7 cellular contexts compared by ENCODE assay signal in the genomic region with DNA sequence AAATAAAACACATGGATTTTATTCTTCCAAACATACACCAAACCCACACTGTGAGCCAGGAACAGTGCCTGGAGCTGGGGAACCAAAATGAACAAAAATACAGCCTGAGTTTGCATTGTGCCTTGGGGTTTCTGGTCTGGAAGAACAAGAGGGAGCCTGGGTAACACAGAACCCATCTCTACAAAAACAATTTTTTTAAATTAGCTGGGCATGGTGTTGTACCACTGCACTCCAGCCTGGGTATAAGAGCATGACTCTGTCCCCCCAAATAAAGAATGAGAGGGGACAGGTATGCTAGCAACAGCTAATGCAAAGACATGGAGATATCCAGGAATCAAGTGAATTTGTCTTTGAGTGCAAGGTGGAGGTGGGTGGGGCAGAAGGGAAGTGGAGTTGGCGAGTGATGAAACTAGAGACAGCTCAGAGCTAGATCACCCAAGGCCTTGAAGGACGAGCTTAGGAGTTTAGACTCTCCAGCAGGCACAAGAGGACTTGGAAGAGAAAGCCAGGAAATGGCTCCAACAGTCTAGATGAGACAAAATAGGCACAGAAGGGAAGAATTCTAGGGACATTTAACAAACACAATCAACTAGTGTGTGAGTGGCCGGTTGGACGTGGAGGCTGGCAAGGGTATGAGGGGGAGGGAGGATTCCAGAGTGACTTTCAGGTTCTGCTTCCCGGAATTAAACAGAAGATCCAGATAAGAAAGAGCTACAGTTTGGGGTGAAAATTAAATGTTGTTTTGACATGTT. TPM values are rescaled to one million over a fixed set of nuclear protein-coding genes. Genes with fewer than 3 reads are reported as not detected.
A peak's percentile ranks its signal among the peaks of the same experiment; 100 is the strongest.
DNase-seq lines count a peak whose midpoint lies in the region; ATAC-seq and TF ChIP-seq lines count a peak whose summit lies in the region.

No MANE protein-coding gene starts in this region.

- peak overlapping the region; percentile 84 for H3K27ac ChIP-seq in stomach smooth muscle (ENCODE audit: low read length)

- intact Hi-C loops in activated CD4-positive, alpha-beta memory T cell treated with anti-CD3 and anti-CD28 coated beads for 36 hours (cut with micrococcal nuclease) = loop anchor here (1.0 to 2.0 kb wide), 2 partner anchors 12 to 63 kb away; no protein-coding TSS in a partner anchor

- H3K9me3 ChIP-seq in stomach smooth muscle (ENCODE audit: control insufficient read depth in 2 of 2, low read length in 2 of 2) = no peaks in the 10 kb centered on the region

- no peak for TF ChIP-seq CTCF in foreskin fibroblast (IDR thresholded peaks at IDR 0.05; ENCODE audit: low read depth, low read length)

- peak overlapping the region; percentile 96 for H3K27ac Mint-ChIP-seq in activated CD4-positive, alpha-beta memory T cell treated with anti-CD3 and anti-CD28 coated beads for 36 hours

- peaks cover 25% of the 10 kb centered on the region for H3K4me1 ChIP-seq in stomach smooth muscle (ENCODE audit: control insufficient read depth, insufficient read depth, low read length)

- H3K9me3 Mint-ChIP-seq in activated CD4-positive, alpha-beta memory T cell treated with anti-CD3 and anti-CD28 coated beads for 36 hours = no peaks in the 10 kb centered on the region

- CTCF ChIA-PET in activated CD4-positive, alpha-beta memory T cell treated with anti-CD3 and anti-CD28 coated beads for 36 hours (lab: Charles Lee) = interaction anchor here (1.0 to 1.5 kb wide), 7 partner anchors 13 to 132 kb away, joined by 3 to 4 read pairs (median 3); no protein-coding TSS in a partner anchor

- peaks cover 82% of the 10 kb centered on the region for H3K4me1 Mint-ChIP-seq in activated CD4-positive, alpha-beta memory T cell treated with anti-CD3 and anti-CD28 coated beads for 36 hours (ENCODE audit: low read depth)

- no peaks in the 10 kb centered on the region for H3K36me3 ChIP-seq in stomach smooth muscle (ENCODE audit: control insufficient read depth in 2 of 2, insufficient read depth in 2 of 2, low read length in 2 of 2)

- no peak overlapping the region for H3K4me3 ChIP-seq in foreskin fibroblast (ENCODE audit: low read depth in 1 of 2, low read length in 2 of 2)
- H3K4me3 ChIP-seq in stomach smooth muscle (ENCODE audit: low read length in 2 of 2) = peak overlapping the region in 1 of 2 donors; percentile 30

- POLR2A ChIA-PET in activated CD4-positive, alpha-beta memory T cell treated with anti-CD3 and anti-CD28 coated beads for 36 hours (lab: Charles Lee) = interaction anchor here (0.9 to 7.2 kb wide), 20 partner anchors 9 to 110 kb away, joined by 3 to 60 read pairs (median 5); no protein-coding TSS in a partner anchor

- ATAC-seq in HG02642 (IDR thresholded peaks at IDR 0.05; ENCODE audit: poor library complexity, unreplicated experiment) = peak; percentile 27
- no peak for ATAC-seq in GM18517 (IDR thresholded peaks at IDR 0.05; ENCODE audit: unreplicated experiment)

- no peaks in the 10 kb centered on the region for H3K27me3 ChIP-seq in stomach smooth muscle (ENCODE audit: control insufficient read depth in 1 of 2, insufficient read depth in 2 of 2, low read length in 2 of 2)

- peaks cover 43% of the 10 kb centered on the region for H3K36me3 Mint-ChIP-seq in activated CD4-positive, alpha-beta memory T cell treated with anti-CD3 and anti-CD28 coated beads for 36 hours

- peak overlapping the region; percentile 64 for H3K4me3 Mint-ChIP-seq in activated CD4-positive, alpha-beta memory T cell treated with anti-CD3 and anti-CD28 coated beads for 36 hours

- peak; percentile 68 for DNase-seq in activated CD4-positive, alpha-beta memory T cell treated with anti-CD3 and anti-CD28 coated beads for 36 hours
- DNase-seq in foreskin fibroblast = peak; percentile 53 to 75
- DNase-seq in UCSD-AML1 (lab: John Stamatoyannopoulos, UW; ENCODE audit: unreplicated experiment) = no peak
- no peak for DNase-seq in NCI-H2196 (lab: John Stamatoyannopoulos, UW; ENCODE audit: unreplicated experiment)

- H3K9ac ChIP-seq in stomach smooth muscle (ENCODE audit: low read length in 2 of 2) = peak overlapping the region in 1 of 2 donors; percentile 43

- H3K27me3 Mint-ChIP-seq in activated CD4-positive, alpha-beta memory T cell treated with anti-CD3 and anti-CD28 coated beads for 36 hours = no peaks in the 10 kb centered on the region

RNA-seq across cellular contexts. Expression of gene FNBP1, which starts 47.4 kb away (rescaled TPM):
- total RNA-seq in activated CD4-positive, alpha-beta memory T cell treated with anti-CD3 and anti-CD28 coated beads for 36 hours = 100 to 1,000 TPM; 215 to 228 TPM

RNA-seq across cellular contexts. Expression of gene GPR107, which starts 58.1 kb away (rescaled TPM):
- 10 to 100 TPM; 20.7 to 22.8 TPM for total RNA-seq in activated CD4-positive, alpha-beta memory T cell treated with anti-CD3 and anti-CD28 coated beads for 36 hours

Comparison
In these comparisons a context has a peak if more than half of its experiments do, and no peak if none do; other contexts are left out.
1. DNase-seq: peak in activated CD4-positive, alpha-beta memory T cell treated with anti-CD3 and anti-CD28 coated beads for 36 hours (single experiment) and foreskin fibroblast (2 of 2); none in UCSD-AML1 (single experiment) and NCI-H2196 (single experiment).